23 cellular contexts compared by ENCODE assay signal in the genomic region with DNA sequence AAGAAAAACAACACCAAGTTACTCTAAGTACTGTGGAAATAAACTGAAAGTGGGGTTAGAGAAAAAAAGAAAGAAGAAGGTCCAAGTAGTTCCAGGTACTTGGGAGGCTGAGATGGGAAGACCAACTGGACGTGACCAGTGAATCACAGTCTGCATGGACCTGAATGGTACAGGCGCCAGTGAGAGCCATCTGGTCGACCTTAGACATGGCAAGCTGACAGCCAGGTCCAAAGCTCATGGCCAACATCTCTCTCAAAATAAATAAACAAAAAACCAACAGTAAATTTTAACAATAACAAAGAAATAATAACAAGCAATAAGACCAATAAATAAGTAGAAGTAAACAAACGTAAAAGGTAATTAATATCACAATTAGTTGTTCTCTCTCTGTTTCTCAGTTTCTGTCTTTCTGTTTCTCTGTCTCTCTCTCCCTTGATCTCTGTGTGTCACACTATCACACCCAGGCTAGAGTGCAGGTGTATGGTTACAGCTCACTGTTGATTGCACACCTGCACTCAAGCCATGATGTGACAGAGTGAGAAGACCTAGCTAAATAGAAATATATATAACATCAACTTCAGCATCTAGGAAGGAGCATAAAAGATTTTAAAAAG. TPM values are rescaled to one million over a fixed set of nuclear protein-coding genes. Genes with fewer than 3 reads are reported as not detected.
"Had no signal": no experiment of that assay in that cellular context is flagged by ENCODE, and none has a peak within 500 bp of the region (broad histone marks: within the 10 kb centered on the region; RNA-seq: fewer than 3 reads in every experiment).

No MANE protein-coding gene starts in this region.

- H3K27me3 ChIP-seq: adrenal gland, ascending aorta, brain microvascular endothelial cell, stomach, suprapubic skin, tibial nerve had no signal

- H3K36me3 ChIP-seq: adrenal gland, ascending aorta, brain microvascular endothelial cell, stomach, suprapubic skin, tibial nerve had no signal

- H3K4me3 ChIP-seq: adrenal gland, ascending aorta, stomach, suprapubic skin, tibial nerve had no signal

- ATAC-seq: activated CD8-positive, alpha-beta T cell treated with anti-CD3 and anti-CD28 coated beads, Interleukin-2, amount 10 ng/mL, durations not matched to agents 7 days and 5 days; left ventricle myocardium superior; natural killer cell; sciatic nerve; stimulated activated memory B cell treated with anti-CD40 and anti-IgM and Interleukin-4, amounts not matched to agents 10 μg/mL and 1 μg/mL and 100 μg/mL, for 72 hours had no signal

- H3K27ac ChIP-seq: adrenal gland, ascending aorta, brain microvascular endothelial cell, stomach, suprapubic skin, tibial nerve had no signal

- H3K4me1 ChIP-seq: adrenal gland, ascending aorta, stomach, suprapubic skin, tibial nerve had no signal

- H3K9me3 ChIP-seq: adrenal gland, ascending aorta, stomach, suprapubic skin, tibial nerve had no signal

- DNase-seq: activated CD4-positive, alpha-beta T cell treated with anti-CD3 and anti-CD28 coated beads for 1 hour; activated CD4-positive, alpha-beta T cell treated with anti-CD3 and anti-CD28 coated beads, Interleukin-2, amount 50 U/mL, for 1 hour; activated CD8-positive, alpha-beta T cell treated with anti-CD3 and anti-CD28 coated beads, Interleukin-2, amount 10 ng/mL, durations not matched to agents 7 days and 5 days; activated naive CD4-positive, alpha-beta T cell; adrenal gland; brain microvascular endothelial cell; caudate nucleus; dermis blood vessel endothelial cell; effector CD8-positive, alpha-beta T cell; foreskin melanocyte; head of caudate nucleus; hypothalamus; left ventricle myocardium superior; midbrain; natural killer cell; small intestine; stimulated activated CD4-positive, alpha-beta T cell treated with anti-CD3 and anti-CD28 coated beads, Interleukin-15, amount 100 ng/mL, for 24 hours; stomach had no signal

RNA-seq across cellular contexts. Expression of gene ZNF724, which starts 31.6 kb away (rescaled TPM):
- total RNA-seq: ascending aorta had no signal
